ENCODE assay signal across 15 cellular contexts in the genomic region with DNA sequence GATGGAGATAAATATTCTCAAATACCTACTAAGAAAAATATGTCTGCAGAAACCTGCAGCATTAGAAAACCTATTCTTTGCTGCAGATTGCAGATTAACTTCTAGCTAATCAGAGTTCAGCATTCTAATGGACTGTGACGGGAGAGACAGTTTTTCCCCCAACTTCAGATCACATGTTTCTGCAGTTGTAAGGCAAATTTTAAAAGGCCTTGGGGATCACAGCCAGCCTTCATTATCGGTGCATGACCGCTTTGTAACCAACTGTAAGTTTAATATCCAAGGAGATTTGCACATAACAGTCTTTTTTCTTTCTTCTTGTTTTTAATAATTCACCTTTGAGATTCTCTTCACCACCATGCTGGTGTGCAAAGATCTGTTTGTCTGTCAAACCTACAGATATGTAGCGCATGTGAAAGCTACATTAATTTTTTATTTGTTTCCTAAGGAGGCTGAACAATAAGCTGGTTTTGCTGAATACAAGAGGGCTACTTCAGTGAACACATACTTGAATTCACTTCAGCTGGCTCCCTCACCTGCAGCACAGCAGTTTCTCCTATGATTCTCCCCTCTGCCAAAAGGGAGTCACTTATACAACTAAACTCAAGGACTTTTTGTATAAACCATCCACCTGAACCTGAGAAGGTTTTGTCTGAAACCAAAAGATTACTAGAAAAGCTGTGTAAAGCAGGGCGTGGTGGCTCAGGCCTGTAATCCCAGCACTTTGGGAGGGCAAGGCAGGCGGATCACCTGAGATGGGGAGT.
DNase-seq lines count a peak whose midpoint lies in the region; ATAC-seq and TF ChIP-seq lines count a peak whose summit lies in the region.
"Had no signal": no experiment of that assay in that cellular context is flagged by ENCODE, and none has a peak within 500 bp of the region (broad histone marks: within the 10 kb centered on the region; RNA-seq: fewer than 3 reads in every experiment).

No MANE protein-coding gene starts in this region.

- no peaks in the 10 kb centered on the region; the same call in 1 of the 2 replicates for H3K36me3 ChIP-seq in GM23338 (ENCODE audit: insufficient read depth)

- no peaks in the 10 kb centered on the region for H3F3A ChIP-seq in GM23338 (replicated peaks; ENCODE audit: low read depth)

- intact Hi-C loops in activated T-helper 2 cell treated with anti-CD3 and anti-CD28 coated beads, Interferon-gamma antibody, Interleukin-2, Interleukin-4, amounts not matched to agents 10 μg/mL and 5 μg/mL and 100 μg/mL, durations not matched to agents 14 hours and 24 hours and 36 hours (cut with micrococcal nuclease), result no loop called here

- ATAC-seq in GM23338, result no peak
- ATAC-seq: K562 had no signal

- H3K27me3 Mint-ChIP-seq in GM23338 (ENCODE audit: insufficient read depth, low read depth, poor library complexity) (no peaks in the 10 kb centered on the region), nephron (ENCODE audit: low read depth) (no peaks in the 10 kb centered on the region)
- H3K27me3 Mint-ChIP-seq in activated T-helper 2 cell treated with anti-CD3 and anti-CD28 coated beads, Interferon-gamma antibody, Interleukin-2, Interleukin-4, amounts not matched to agents 10 μg/mL and 5 μg/mL and 100 μg/mL, durations not matched to agents 14 hours and 24 hours and 36 hours (ENCODE audit: low read depth), result no peaks in the 10 kb centered on the region

- no peaks in the 10 kb centered on the region for H3K9me2 ChIP-seq in GM23338 (ENCODE audit: insufficient read depth)

- H3K27ac ChIP-seq in GM23338 (ENCODE audit: low read depth), result peak overlapping the region; percentile 74; the same call in 1 of the 2 replicates
- H3K27ac ChIP-seq: C4-2B, RWPE1 had no signal

- no peaks in the 10 kb centered on the region for H3K9me3 Mint-ChIP-seq in GM23338
- H3K9me3 Mint-ChIP-seq in nephron, result no peaks in the 10 kb centered on the region
- no peaks in the 10 kb centered on the region for H3K9me3 Mint-ChIP-seq in activated T-helper 2 cell treated with anti-CD3 and anti-CD28 coated beads, Interferon-gamma antibody, Interleukin-2, Interleukin-4, amounts not matched to agents 10 μg/mL and 5 μg/mL and 100 μg/mL, durations not matched to agents 14 hours and 24 hours and 36 hours

- H3K36me3 Mint-ChIP-seq in GM23338 (ENCODE audit: low read depth), result peaks cover 12% of the 10 kb centered on the region; the same call in 2 of the 3 replicates
- no peaks in the 10 kb centered on the region for H3K36me3 Mint-ChIP-seq in nephron (ENCODE audit: low read depth)
- no peaks in the 10 kb centered on the region for H3K36me3 Mint-ChIP-seq in activated T-helper 2 cell treated with anti-CD3 and anti-CD28 coated beads, Interferon-gamma antibody, Interleukin-2, Interleukin-4, amounts not matched to agents 10 μg/mL and 5 μg/mL and 100 μg/mL, durations not matched to agents 14 hours and 24 hours and 36 hours (ENCODE audit: low read depth)

- H3K79me2 ChIP-seq in GM23338 (replicated peaks; ENCODE audit: insufficient read depth), result no peaks in the 10 kb centered on the region

- H3K4me3 ChIP-seq in GM23338, result no peak overlapping the region
- H3K4me3 ChIP-seq: K562 had no signal

- H3K4me1 ChIP-seq in GM23338 (ENCODE audit: insufficient read depth), result peaks cover 15% of the 10 kb centered on the region

- H3K4me1 Mint-ChIP-seq in GM23338, result peaks cover 21% of the 10 kb centered on the region
- H3K4me1 Mint-ChIP-seq in nephron, result peaks cover 25% of the 10 kb centered on the region
- H3K4me1 Mint-ChIP-seq in activated T-helper 2 cell treated with anti-CD3 and anti-CD28 coated beads, Interferon-gamma antibody, Interleukin-2, Interleukin-4, amounts not matched to agents 10 μg/mL and 5 μg/mL and 100 μg/mL, durations not matched to agents 14 hours and 24 hours and 36 hours (ENCODE audit: low read depth), result no peaks in the 10 kb centered on the region

- H3K4me3 Mint-ChIP-seq in GM23338, result no peak overlapping the region
- H3K4me3 Mint-ChIP-seq in nephron, result no peak overlapping the region
- H3K4me3 Mint-ChIP-seq in activated T-helper 2 cell treated with anti-CD3 and anti-CD28 coated beads, Interferon-gamma antibody, Interleukin-2, Interleukin-4, amounts not matched to agents 10 μg/mL and 5 μg/mL and 100 μg/mL, durations not matched to agents 14 hours and 24 hours and 36 hours (ENCODE audit: low read depth), result no peak overlapping the region

- H4K20me1 ChIP-seq in GM23338 (replicated peaks; ENCODE audit: insufficient read depth), result no peaks in the 10 kb centered on the region

- no peaks in the 10 kb centered on the region for H3K27me3 ChIP-seq in GM23338 (ENCODE audit: insufficient read depth)

- H2AFZ ChIP-seq in GM23338, result no peak overlapping the region

- no peak overlapping the region; the same call in 1 of the 2 replicates for H3K4me2 ChIP-seq in GM23338

- H3K27ac Mint-ChIP-seq in GM23338 (no peak overlapping the region), nephron (peak overlapping the region; percentile 72 to 90 (median 90))
- no peak overlapping the region for H3K27ac Mint-ChIP-seq in activated T-helper 2 cell treated with anti-CD3 and anti-CD28 coated beads, Interferon-gamma antibody, Interleukin-2, Interleukin-4, amounts not matched to agents 10 μg/mL and 5 μg/mL and 100 μg/mL, durations not matched to agents 14 hours and 24 hours and 36 hours

- DNase-seq in GM23338 (ENCODE audit: low spot score) (no peak), NCI-H2029 (lab: John Stamatoyannopoulos, UW) (peak; percentile 36), NCI-H510A (lab: John Stamatoyannopoulos, UW) (peak; percentile 4), NCI-H2081 treated with DMSO at 0.1 percent for 48 hours (lab: John Stamatoyannopoulos, UW) (no peak), LoVo (ENCODE audit: low spot score) (no peak), GM10266 (ENCODE audit: extremely low spot score) (no peak)
- DNase-seq in activated T-helper 2 cell treated with anti-CD3 and anti-CD28 coated beads, Interferon-gamma antibody, Interleukin-2, Interleukin-4, amounts not matched to agents 10 μg/mL and 5 μg/mL and 100 μg/mL, durations not matched to agents 14 hours and 24 hours and 36 hours (ENCODE audit: low spot score), result no peak
- DNase-seq: DMS 273 treated with DMSO at 0.1 percent for 48 hours, NCI-H1930, NCI-H446, NCI-H748 treated with DMSO at 0.1 percent for 48 hours had no signal

- TF ChIP-seq CTCF in GM23338 (conservative IDR thresholded peaks at IDR 0.05; ENCODE audit: low read depth in 2 of 2) (no peak), nephron (IDR thresholded peaks at IDR 0.05; ENCODE audit: unreplicated experiment in 3 of 3) (no peak), GM10266 (IDR thresholded peaks at IDR 0.05; ENCODE audit: control insufficient read depth, insufficient read depth, low read depth, missing control alignments) (no peak)

TF ChIP-seq in GM23338, 12 proteins besides CTCF, POLR2A, EP300 and RAD21 (continues in another document):
- TF ChIP-seq JUNB (IDR thresholded peaks at IDR 0.05; ENCODE audit: unreplicated experiment), result no peak
- TF ChIP-seq, protein P1, sequence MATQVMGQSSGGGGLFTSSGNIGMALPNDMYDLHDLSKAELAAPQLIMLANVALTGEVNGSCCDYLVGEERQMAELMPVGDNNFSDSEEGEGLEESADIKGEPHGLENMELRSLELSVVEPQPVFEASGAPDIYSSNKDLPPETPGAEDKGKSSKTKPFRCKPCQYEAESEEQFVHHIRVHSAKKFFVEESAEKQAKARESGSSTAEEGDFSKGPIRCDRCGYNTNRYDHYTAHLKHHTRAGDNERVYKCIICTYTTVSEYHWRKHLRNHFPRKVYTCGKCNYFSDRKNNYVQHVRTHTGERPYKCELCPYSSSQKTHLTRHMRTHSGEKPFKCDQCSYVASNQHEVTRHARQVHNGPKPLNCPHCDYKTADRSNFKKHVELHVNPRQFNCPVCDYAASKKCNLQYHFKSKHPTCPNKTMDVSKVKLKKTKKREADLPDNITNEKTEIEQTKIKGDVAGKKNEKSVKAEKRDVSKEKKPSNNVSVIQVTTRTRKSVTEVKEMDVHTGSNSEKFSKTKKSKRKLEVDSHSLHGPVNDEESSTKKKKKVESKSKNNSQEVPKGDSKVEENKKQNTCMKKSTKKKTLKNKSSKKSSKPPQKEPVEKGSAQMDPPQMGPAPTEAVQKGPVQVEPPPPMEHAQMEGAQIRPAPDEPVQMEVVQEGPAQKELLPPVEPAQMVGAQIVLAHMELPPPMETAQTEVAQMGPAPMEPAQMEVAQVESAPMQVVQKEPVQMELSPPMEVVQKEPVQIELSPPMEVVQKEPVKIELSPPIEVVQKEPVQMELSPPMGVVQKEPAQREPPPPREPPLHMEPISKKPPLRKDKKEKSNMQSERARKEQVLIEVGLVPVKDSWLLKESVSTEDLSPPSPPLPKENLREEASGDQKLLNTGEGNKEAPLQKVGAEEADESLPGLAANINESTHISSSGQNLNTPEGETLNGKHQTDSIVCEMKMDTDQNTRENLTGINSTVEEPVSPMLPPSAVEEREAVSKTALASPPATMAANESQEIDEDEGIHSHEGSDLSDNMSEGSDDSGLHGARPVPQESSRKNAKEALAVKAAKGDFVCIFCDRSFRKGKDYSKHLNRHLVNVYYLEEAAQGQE (IDR thresholded peaks at IDR 0.05; ENCODE audit: unreplicated experiment), result no peak

Comparison
In these comparisons a context has a peak if more than half of its experiments do, and no peak if none do; other contexts are left out.
1. DNase-seq: peak in NCI-H2029 (single experiment) and NCI-H510A (single experiment); none in GM23338 (single experiment), NCI-H2081 treated with DMSO at 0.1 percent for 48 hours (single experiment), LoVo (single experiment), GM10266 (single experiment) and activated T-helper 2 cell treated with anti-CD3 and anti-CD28 coated beads, Interferon-gamma antibody, Interleukin-2, Interleukin-4, amounts not matched to agents 10 μg/mL and 5 μg/mL and 100 μg/mL, durations not matched to agents 14 hours and 24 hours and 36 hours (single experiment).
2. H3K27ac Mint-ChIP-seq: peak in nephron (3 of 3); none in GM23338 (single experiment) and activated T-helper 2 cell treated with anti-CD3 and anti-CD28 coated beads, Interferon-gamma antibody, Interleukin-2, Interleukin-4, amounts not matched to agents 10 μg/mL and 5 μg/mL and 100 μg/mL, durations not matched to agents 14 hours and 24 hours and 36 hours (single experiment).